Comparison of ENCODE assay signal across 22 cellular contexts in the genomic region with DNA sequence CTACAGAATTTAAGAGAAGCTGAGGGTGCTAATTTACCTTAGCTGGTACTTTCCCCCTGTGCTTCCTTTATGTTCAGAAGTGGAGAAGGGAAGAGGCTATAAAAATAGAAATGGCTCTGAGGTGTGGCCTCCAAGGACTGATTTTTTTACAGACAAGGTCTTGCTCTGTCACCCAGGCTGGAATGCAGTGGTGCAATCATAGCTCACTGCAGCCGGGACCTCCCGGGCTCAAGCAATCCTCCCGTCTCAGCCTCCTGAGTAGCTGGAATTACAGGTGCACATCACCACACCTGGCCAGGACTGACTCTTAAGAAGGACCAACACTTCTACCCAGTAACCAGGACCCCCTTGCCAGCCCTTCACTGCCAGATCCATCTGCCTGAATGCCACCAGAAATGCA.
"Had no signal": no experiment of that assay in that cellular context is flagged by ENCODE, and none has a peak within 500 bp of the region (broad histone marks: within the 10 kb centered on the region; RNA-seq: fewer than 3 reads in every experiment).

No MANE protein-coding gene starts in this region.

- H3K27me3 ChIP-seq: MG63, SJCRH30 had no signal

- H3K9me3 ChIP-seq: MG63, SJCRH30 had no signal

- ATAC-seq: SK-N-SH treated with all-trans-retinoic acid at 6 μM for 48 hours had no signal

- H3K27ac ChIP-seq: HL-60, SJCRH30 had no signal

- DNase-seq: Karpas-422, KG1, MG63, NCI-H1092, NCI-H1105 treated with DMSO at 0.1 percent for 48 hours, NCI-H1417 treated with DMSO at 0.1 percent for 48 hours, NCI-H146, NCI-H1694 treated with DMSO at 0.1 percent for 48 hours, NCI-H1930, NCI-H2081, NCI-H2107, NCI-H2227 treated with DMSO at 0.1 percent for 48 hours, NCI-H524, NCI-H526 treated with DMSO at 0.1 percent for 48 hours, NCI-H748 treated with DMSO at 0.1 percent for 48 hours, RPMI8226, SHP77 treated with DMSO at 0.1 percent for 48 hours, SJCRH30 had no signal

- H3K36me3 ChIP-seq: MG63, SJCRH30 had no signal

- FAIRE-seq: HTR-8/SVneo, RCC 7860 had no signal

- H3K4me1 ChIP-seq: SJCRH30 had no signal

- H3K4me3 ChIP-seq: MG63, SJCRH30 had no signal
